Comparison of ENCODE assay signal across 1 cellular context in genomic region chr13:74930402-74931165, GRCh38.
TF ChIP-seq lines count a peak whose summit lies in the region.

No MANE protein-coding gene starts in this region.

TF ChIP-seq in GM23338, 12 proteins besides CTCF, POLR2A, EP300 and RAD21 (continued from another document):
- TF ChIP-seq, protein P1, sequence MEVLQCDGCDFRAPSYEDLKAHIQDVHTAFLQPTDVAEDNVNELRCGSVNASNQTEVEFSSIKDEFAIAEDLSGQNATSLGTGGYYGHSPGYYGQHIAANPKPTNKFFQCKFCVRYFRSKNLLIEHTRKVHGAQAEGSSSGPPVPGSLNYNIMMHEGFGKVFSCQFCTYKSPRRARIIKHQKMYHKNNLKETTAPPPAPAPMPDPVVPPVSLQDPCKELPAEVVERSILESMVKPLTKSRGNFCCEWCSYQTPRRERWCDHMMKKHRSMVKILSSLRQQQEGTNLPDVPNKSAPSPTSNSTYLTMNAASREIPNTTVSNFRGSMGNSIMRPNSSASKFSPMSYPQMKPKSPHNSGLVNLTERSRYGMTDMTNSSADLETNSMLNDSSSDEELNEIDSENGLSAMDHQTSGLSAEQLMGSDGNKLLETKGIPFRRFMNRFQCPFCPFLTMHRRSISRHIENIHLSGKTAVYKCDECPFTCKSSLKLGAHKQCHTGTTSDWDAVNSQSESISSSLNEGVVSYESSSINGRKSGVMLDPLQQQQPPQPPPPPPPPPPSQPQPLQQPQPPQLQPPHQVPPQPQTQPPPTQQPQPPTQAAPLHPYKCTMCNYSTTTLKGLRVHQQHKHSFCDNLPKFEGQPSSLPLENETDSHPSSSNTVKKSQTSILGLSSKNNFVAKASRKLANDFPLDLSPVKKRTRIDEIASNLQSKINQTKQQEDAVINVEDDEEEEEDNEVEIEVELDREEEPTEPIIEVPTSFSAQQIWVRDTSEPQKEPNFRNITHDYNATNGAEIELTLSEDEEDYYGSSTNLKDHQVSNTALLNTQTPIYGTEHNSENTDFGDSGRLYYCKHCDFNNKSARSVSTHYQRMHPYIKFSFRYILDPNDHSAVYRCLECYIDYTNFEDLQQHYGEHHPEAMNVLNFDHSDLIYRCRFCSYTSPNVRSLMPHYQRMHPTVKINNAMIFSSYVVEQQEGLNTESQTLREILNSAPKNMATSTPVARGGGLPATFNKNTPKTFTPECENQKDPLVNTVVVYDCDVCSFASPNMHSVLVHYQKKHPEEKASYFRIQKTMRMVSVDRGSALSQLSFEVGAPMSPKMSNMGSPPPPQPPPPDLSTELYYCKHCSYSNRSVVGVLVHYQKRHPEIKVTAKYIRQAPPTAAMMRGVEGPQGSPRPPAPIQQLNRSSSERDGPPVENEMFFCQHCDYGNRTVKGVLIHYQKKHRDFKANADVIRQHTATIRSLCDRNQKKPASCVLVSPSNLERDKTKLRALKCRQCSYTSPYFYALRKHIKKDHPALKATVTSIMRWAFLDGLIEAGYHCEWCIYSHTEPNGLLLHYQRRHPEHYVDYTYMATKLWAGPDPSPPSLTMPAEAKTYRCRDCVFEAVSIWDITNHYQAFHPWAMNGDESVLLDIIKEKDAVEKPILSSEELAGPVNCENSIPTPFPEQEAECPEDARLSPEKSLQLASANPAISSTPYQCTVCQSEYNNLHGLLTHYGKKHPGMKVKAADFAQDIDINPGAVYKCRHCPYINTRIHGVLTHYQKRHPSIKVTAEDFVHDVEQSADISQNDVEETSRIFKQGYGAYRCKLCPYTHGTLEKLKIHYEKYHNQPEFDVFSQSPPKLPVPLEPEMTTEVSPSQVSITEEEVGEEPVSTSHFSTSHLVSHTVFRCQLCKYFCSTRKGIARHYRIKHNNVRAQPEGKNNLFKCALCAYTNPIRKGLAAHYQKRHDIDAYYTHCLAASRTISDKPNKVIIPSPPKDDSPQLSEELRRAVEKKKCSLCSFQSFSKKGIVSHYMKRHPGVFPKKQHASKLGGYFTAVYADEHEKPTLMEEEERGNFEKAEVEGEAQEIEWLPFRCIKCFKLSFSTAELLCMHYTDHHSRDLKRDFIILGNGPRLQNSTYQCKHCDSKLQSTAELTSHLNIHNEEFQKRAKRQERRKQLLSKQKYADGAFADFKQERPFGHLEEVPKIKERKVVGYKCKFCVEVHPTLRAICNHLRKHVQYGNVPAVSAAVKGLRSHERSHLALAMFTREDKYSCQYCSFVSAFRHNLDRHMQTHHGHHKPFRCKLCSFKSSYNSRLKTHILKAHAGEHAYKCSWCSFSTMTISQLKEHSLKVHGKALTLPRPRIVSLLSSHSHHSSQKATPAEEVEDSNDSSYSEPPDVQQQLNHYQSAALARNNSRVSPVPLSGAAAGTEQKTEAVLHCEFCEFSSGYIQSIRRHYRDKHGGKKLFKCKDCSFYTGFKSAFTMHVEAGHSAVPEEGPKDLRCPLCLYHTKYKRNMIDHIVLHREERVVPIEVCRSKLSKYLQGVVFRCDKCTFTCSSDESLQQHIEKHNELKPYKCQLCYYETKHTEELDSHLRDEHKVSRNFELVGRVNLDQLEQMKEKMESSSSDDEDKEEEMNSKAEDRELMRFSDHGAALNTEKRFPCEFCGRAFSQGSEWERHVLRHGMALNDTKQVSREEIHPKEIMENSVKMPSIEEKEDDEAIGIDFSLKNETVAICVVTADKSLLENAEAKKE (CRISPR knock-in tag; IDR thresholded peaks at IDR 0.05), result no peak
- TF ChIP-seq EZH2phosphoT487 (IDR thresholded peaks at IDR 0.05; ENCODE audit: unreplicated experiment) (no peak), POLR2AphosphoS5 (IDR thresholded peaks at IDR 0.05; ENCODE audit: low read depth) (no peak), JUNB (IDR thresholded peaks at IDR 0.05; ENCODE audit: unreplicated experiment) (no peak), NANOG (IDR thresholded peaks at IDR 0.05; ENCODE audit: borderline replicate concordance) (no peak), STAT1 (IDR thresholded peaks at IDR 0.05; ENCODE audit: unreplicated experiment) (no peak)
